In genomic region chr6:116034327-116034726, GRCh38 we compare ENCODE assay signal across 11 cellular contexts. TPM values are rescaled to one million over a fixed set of nuclear protein-coding genes. Genes with fewer than 3 reads are reported as not detected.
DNase-seq lines count a peak whose midpoint lies in the region; ATAC-seq and TF ChIP-seq lines count a peak whose summit lies in the region.
"Had no signal": no experiment of that assay in that cellular context is flagged by ENCODE, and none has a peak within 500 bp of the region (broad histone marks: within the 10 kb centered on the region; RNA-seq: fewer than 3 reads in every experiment).

No MANE protein-coding gene starts in this region.

- peaks cover 23% of the 10 kb centered on the region for H3K4me1 ChIP-seq in adipocyte (ENCODE audit: control insufficient read depth, insufficient read depth, low read length)
- H3K4me1 ChIP-seq in right cardiac atrium (ENCODE audit: control insufficient read depth, insufficient read depth, low read length) = peaks cover 2% of the 10 kb centered on the region

- no peak overlapping the region for H3K27ac ChIP-seq in right cardiac atrium (ENCODE audit: low read length)
- H3K27ac ChIP-seq: upper lobe of right lung had no signal

- no peaks in the 10 kb centered on the region for H3K9me3 ChIP-seq in adipocyte (ENCODE audit: control insufficient read depth, low read length)
- no peaks in the 10 kb centered on the region for H3K9me3 ChIP-seq in right cardiac atrium (ENCODE audit: control insufficient read depth, low read length)
- H3K9me3 ChIP-seq: upper lobe of right lung had no signal

- intact Hi-C loops in right cardiac atrium (cut with DNase I) = no loop called here
- intact Hi-C loops in lower leg skin (cut with DNase I; ENCODE audit: low total_unique reads) = no loop called here

- no peak for TF ChIP-seq POLR2A in lower leg skin (IDR thresholded peaks at IDR 0.05)

- peaks cover 18% of the 10 kb centered on the region for H3K27me3 Mint-ChIP-seq in T-helper 2 cell treated with Interferon-gamma antibody and Interleukin-4, amounts not matched to agents 5 μg/mL and 100 μg/mL, for 36 hours (ENCODE audit: low read depth)

- no peaks in the 10 kb centered on the region for H3K36me3 ChIP-seq in adipocyte (ENCODE audit: control insufficient read depth, insufficient read depth, low read length, severe bottlenecking)
- H3K36me3 ChIP-seq: upper lobe of right lung had no signal

- TF ChIP-seq CTCF in lower leg skin (IDR thresholded peaks at IDR 0.05) = no peak

- peak; percentile 21 for DNase-seq in GM03348 (ENCODE audit: low spot score)
- DNase-seq in adipocyte (ENCODE audit: low read depth) = peak; percentile 75
- no peak for DNase-seq in right cardiac atrium
- DNase-seq in skeletal muscle cell (ENCODE audit: low read depth) = peak; percentile 15
- no peak for DNase-seq in stimulated activated naive CD4-positive, alpha-beta T cell (lab: John Stamatoyannopoulos, UW)
- DNase-seq in NCI-H1092 treated with DMSO at 0.1 percent for 48 hours (lab: John Stamatoyannopoulos, UW) = no peak
- DNase-seq in T-helper 2 cell treated with Interferon-gamma antibody and Interleukin-4, amounts not matched to agents 5 μg/mL and 100 μg/mL, for 36 hours (ENCODE audit: low spot score) = no peak
- DNase-seq in lower leg skin (ENCODE audit: low spot score in 2 of 2) = no peak
- DNase-seq: NCI-H2107, upper lobe of right lung had no signal

- peak overlapping the region; percentile 43 for H3K9ac ChIP-seq in adipocyte (ENCODE audit: low read length)

- H3K4me3 ChIP-seq in adipocyte (ENCODE audit: low read length) = peak overlapping the region; percentile 38
- no peak overlapping the region for H3K4me3 ChIP-seq in right cardiac atrium (ENCODE audit: low read length)
- H3K4me3 ChIP-seq in skeletal muscle cell (ENCODE audit: low read depth, low read length) = no peak overlapping the region
- H3K4me3 ChIP-seq in lower leg skin (ENCODE audit: low read depth, poor library complexity, severe bottlenecking) = no peak overlapping the region
- H3K4me3 ChIP-seq: lung, upper lobe of right lung had no signal

- no peaks in the 10 kb centered on the region for H3K9me3 Mint-ChIP-seq in T-helper 2 cell treated with Interferon-gamma antibody and Interleukin-4, amounts not matched to agents 5 μg/mL and 100 μg/mL, for 36 hours

- no peaks in the 10 kb centered on the region for H3K36me3 Mint-ChIP-seq in T-helper 2 cell treated with Interferon-gamma antibody and Interleukin-4, amounts not matched to agents 5 μg/mL and 100 μg/mL, for 36 hours (ENCODE audit: low read depth)

- no peak overlapping the region for H3K4me3 Mint-ChIP-seq in T-helper 2 cell treated with Interferon-gamma antibody and Interleukin-4, amounts not matched to agents 5 μg/mL and 100 μg/mL, for 36 hours

- no peak overlapping the region for H3K27ac Mint-ChIP-seq in T-helper 2 cell treated with Interferon-gamma antibody and Interleukin-4, amounts not matched to agents 5 μg/mL and 100 μg/mL, for 36 hours

- H3K27me3 ChIP-seq in adipocyte (replicated peaks; ENCODE audit: control insufficient read depth, insufficient read depth, low read length) (no peaks in the 10 kb centered on the region), right cardiac atrium (ENCODE audit: control insufficient read depth, insufficient read depth) (no peaks in the 10 kb centered on the region)
- H3K27me3 ChIP-seq: upper lobe of right lung had no signal

- no peaks in the 10 kb centered on the region for H3K4me1 Mint-ChIP-seq in T-helper 2 cell treated with Interferon-gamma antibody and Interleukin-4, amounts not matched to agents 5 μg/mL and 100 μg/mL, for 36 hours (ENCODE audit: low read depth)

- 19% methylated on average over 2 of the region's 2 CpGs for WGBS in right cardiac atrium
- 16 to 32% methylated on average over 2 of the region's 2 CpGs for WGBS in lower leg skin, 2 donors

- ATAC-seq in right cardiac atrium = peak; percentile 36 to 65
- ATAC-seq: upper lobe of right lung had no signal

RNA-seq across cellular contexts. Expression of gene FRK, which starts 26.4 kb away (rescaled TPM):
- total RNA-seq in right cardiac atrium (1 to 10 TPM; 2.6 to 5.8 (median 4.4) TPM), lower leg skin (1 to 10 TPM in 3 of 4 donors, under 1 TPM in 1; 0.59 to 3.2 (median 2.0) TPM)
- polyA plus RNA-seq in right cardiac atrium = 1.00 TPM

Comparison
In these comparisons a context has a peak if more than half of its experiments do, and no peak if none do; other contexts are left out.
1. DNase-seq: peak in GM03348 (single experiment), adipocyte (single experiment) and skeletal muscle cell (single experiment); none in right cardiac atrium (0 of 3), stimulated activated naive CD4-positive, alpha-beta T cell (0 of 6), NCI-H1092 treated with DMSO at 0.1 percent for 48 hours (single experiment), T-helper 2 cell treated with Interferon-gamma antibody and Interleukin-4, amounts not matched to agents 5 μg/mL and 100 μg/mL, for 36 hours (single experiment) and lower leg skin (0 of 2).